ENCODE assay signal across 8 cellular contexts in the genomic region with DNA sequence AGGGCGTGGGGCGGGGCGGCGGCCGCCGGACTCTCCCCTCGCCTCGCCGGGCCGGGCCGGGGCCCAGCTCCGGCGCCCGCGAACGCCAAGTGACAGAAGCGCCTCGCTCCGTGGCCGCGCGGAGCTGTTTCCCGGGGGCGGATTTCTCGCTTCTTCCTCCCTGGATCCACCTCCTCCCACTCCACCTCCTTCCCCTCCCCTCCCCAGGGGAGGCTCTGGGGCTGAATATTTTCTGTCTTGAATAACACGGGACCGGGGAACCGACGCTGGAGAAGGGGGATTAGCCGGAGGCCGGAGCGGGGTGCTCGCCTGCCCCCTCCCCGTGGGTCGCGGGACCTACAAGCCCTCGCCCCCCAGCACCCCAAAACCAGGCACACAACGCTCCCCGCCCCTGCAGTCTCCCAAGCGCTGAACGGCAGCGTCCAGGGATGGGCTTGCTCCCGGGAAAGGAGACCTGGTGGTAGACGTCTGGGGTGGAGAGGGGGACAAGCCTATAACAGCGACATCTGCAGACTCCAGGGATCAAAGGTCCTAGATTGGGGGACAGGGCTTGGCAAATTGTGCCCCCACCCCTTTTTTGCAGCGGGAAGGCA. TPM values are rescaled to one million over a fixed set of nuclear protein-coding genes. Genes with fewer than 3 reads are reported as not detected.
DNase-seq lines count a peak whose midpoint lies in the region; ATAC-seq, FAIRE-seq and TF ChIP-seq lines count a peak whose summit lies in the region.

A gene (minus strand): TSS at position 100 of the 593 bp plus-strand sequence. CDS start 1,988 bp downstream, outside the sequence.

- no peak; the same call in 1 of the 2 replicates for TF ChIP-seq POLR2A in GM12892 (IDR thresholded peaks at IDR 0.05; ENCODE audit: low read depth, low read length)

- H3K36me3 Mint-ChIP-seq in natural killer cell treated with Interleukin-12 subunit alpha and Interleukin-12 subunit beta and Interleukin-15 and Interleukin-18, amount 100 ng/mL, for 72 hours: no peaks in the 10 kb centered on the region

- H3K27ac Mint-ChIP-seq in natural killer cell treated with Interleukin-12 subunit alpha and Interleukin-12 subunit beta and Interleukin-15 and Interleukin-18, amount 100 ng/mL, for 72 hours: peak within 1 kb of the TSS; percentile 69 to 84

- H3K4me1 ChIP-seq in NT2/D1 (ENCODE audit: insufficient read depth, insufficient read length) (peaks cover 6% of the 10 kb centered on the region), thymus (ENCODE audit: control insufficient read depth, insufficient read depth, low read length) (peaks cover 4% of the 10 kb centered on the region)

- peak within 1 kb of the TSS; percentile 82 for H3K27ac ChIP-seq in thymus (ENCODE audit: low read depth)

- H3K27me3 Mint-ChIP-seq in natural killer cell treated with Interleukin-12 subunit alpha and Interleukin-12 subunit beta and Interleukin-15 and Interleukin-18, amount 100 ng/mL, for 72 hours: no peaks in the 10 kb centered on the region

- under 1% methylated on average over 46 of the region's 46 CpGs for WGBS in thymus

- H3K4me3 ChIP-seq in NT2/D1 (ENCODE audit: insufficient read length, low read depth) (peak within 1 kb of the TSS; percentile 82), thymus (ENCODE audit: low read length) (peak within 1 kb of the TSS; percentile 82)

- peak; percentile 27 for ATAC-seq in HG03097 (IDR thresholded peaks at IDR 0.05; ENCODE audit: low FRiP score, unreplicated experiment)
- ATAC-seq in natural killer cell treated with Interleukin-12 subunit alpha and Interleukin-12 subunit beta and Interleukin-15 and Interleukin-18, amount 100 ng/mL, for 72 hours: peak; percentile 52 to 68

- DNase-seq in A172 (ENCODE audit: low spot score) (peak; percentile 51), GM12892 (ENCODE audit: insufficient read length) (peak; percentile 37), NT2/D1 (ENCODE audit: low read depth, low spot score) (no peak), activated gamma-delta T cell treated with Interleukin-2 at 50 U/mL for 16 hours (peak; percentile 16), fibroblast of the conjunctiva (ENCODE audit: low read depth) (peak; percentile 70)
- peak; percentile 68 for DNase-seq in natural killer cell treated with Interleukin-12 subunit alpha and Interleukin-12 subunit beta and Interleukin-15 and Interleukin-18, amount 100 ng/mL, for 72 hours (ENCODE audit: low spot score)

- no peaks in the 10 kb centered on the region for H3K9me3 ChIP-seq in NT2/D1 (ENCODE audit: insufficient read depth, low read length)
- H3K9me3 ChIP-seq in thymus (ENCODE audit: control insufficient read depth): no peaks in the 10 kb centered on the region

- H3K9me3 Mint-ChIP-seq in natural killer cell treated with Interleukin-12 subunit alpha and Interleukin-12 subunit beta and Interleukin-15 and Interleukin-18, amount 100 ng/mL, for 72 hours: no peaks in the 10 kb centered on the region

- peaks cover 9 to 17% of the 10 kb centered on the region in 2 donors for H3K4me1 Mint-ChIP-seq in natural killer cell treated with Interleukin-12 subunit alpha and Interleukin-12 subunit beta and Interleukin-15 and Interleukin-18, amount 100 ng/mL, for 72 hours (ENCODE audit: low read depth in 2 of 2)

- H3K4me3 Mint-ChIP-seq in natural killer cell treated with Interleukin-12 subunit alpha and Interleukin-12 subunit beta and Interleukin-15 and Interleukin-18, amount 100 ng/mL, for 72 hours: peak within 1 kb of the TSS; percentile 87

- H3K9ac ChIP-seq in NT2/D1 (ENCODE audit: insufficient read length, low read depth): peak within 1 kb of the TSS; percentile 97

- no peak for FAIRE-seq in GM12892 (lab: Jason Lieb, UNC)

- H3K27me3 ChIP-seq in NT2/D1 (ENCODE audit: insufficient read depth, insufficient read length) (no peaks in the 10 kb centered on the region), thymus (ENCODE audit: control insufficient read depth, insufficient read depth) (no peaks in the 10 kb centered on the region)

- H3K36me3 ChIP-seq in NT2/D1 (ENCODE audit: insufficient read depth, insufficient read length, low read length) (peaks cover 7% of the 10 kb centered on the region), thymus (ENCODE audit: control insufficient read depth, insufficient read depth) (no peaks in the 10 kb centered on the region)

RNA-seq across cellular contexts. Expression of the gene that starts here (rescaled TPM):
- total RNA-seq in A172 (2014; rRNA removed; shearing (Covaris generic)): 45.4 and 56.2 TPM in 2 replicates
- polyA plus RNA-seq in GM12892 (2012; ENCODE audit: missing spikeins): 13.6 TPM
- 10 to 100 TPM; 25.7 to 34.7 TPM for total RNA-seq in natural killer cell treated with Interleukin-12 subunit alpha and Interleukin-12 subunit beta and Interleukin-15 and Interleukin-18, amount 100 ng/mL, for 72 hours
- polyA plus RNA-seq in thymus: 20.4 TPM
